ENCODE assay signal across 1 cellular context in the genomic region with DNA sequence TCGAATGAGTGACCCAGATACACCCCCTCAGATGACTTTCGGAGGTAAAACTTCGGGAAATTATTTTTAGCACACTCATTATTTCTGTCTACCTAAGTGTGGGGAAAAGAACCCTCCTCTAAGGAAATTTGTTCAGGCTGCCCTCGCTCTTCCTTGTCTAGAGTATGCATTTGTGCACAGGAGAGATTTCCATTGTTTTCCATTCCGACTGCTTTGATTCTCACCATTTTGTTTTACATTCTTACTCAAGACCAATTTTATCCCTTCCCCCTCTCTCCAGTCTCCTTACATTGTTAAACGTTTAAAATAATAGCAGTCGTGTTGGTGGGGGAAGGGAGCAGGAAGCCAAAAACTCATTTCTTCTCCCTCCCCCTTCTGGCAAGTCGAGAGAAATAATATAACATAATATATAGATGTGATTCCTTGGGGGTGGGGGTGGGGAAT.
TF ChIP-seq lines count a peak whose summit lies in the region.

No MANE protein-coding gene starts in this region.

TF ChIP-seq in liver, 16 proteins besides CTCF, POLR2A, EP300 and RAD21 (continued from another document):
- TF ChIP-seq EGR1 (IDR thresholded peaks at IDR 0.05; ENCODE audit: low read depth in 2 of 2), result no peak
- TF ChIP-seq FOXA2 (IDR thresholded peaks at IDR 0.05), result no peak
- TF ChIP-seq, protein P1, sequence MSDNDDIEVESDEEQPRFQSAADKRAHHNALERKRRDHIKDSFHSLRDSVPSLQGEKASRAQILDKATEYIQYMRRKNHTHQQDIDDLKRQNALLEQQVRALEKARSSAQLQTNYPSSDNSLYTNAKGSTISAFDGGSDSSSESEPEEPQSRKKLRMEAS (IDR thresholded peaks at IDR 0.05), result no peak
- no peak for TF ChIP-seq FOXA1 (IDR thresholded peaks at IDR 0.05)
- TF ChIP-seq TAF1 (conservative IDR thresholded peaks at IDR 0.05), result no peak
- no peak for TF ChIP-seq HNF4G (IDR thresholded peaks at IDR 0.05)
